18 cellular contexts compared by ENCODE assay signal in genomic region chr6:79149884-79150283, GRCh38.
DNase-seq lines count a peak whose midpoint lies in the region; ATAC-seq and TF ChIP-seq lines count a peak whose summit lies in the region.
"Had no signal": no experiment of that assay in that cellular context is flagged by ENCODE, and none has a peak within 500 bp of the region (broad histone marks: within the 10 kb centered on the region; RNA-seq: fewer than 3 reads in every experiment).

No MANE protein-coding gene starts in this region.

- no peak overlapping the region for H3K56ac ChIP-seq in H9 (ENCODE audit: insufficient read length, low read depth, low read length)

- H3K4me2 ChIP-seq in H9 (ENCODE audit: insufficient read depth, insufficient read length, low read length), result no peak overlapping the region
- H3K4me2 ChIP-seq: BLaER1 had no signal

- peak; percentile 34 for ATAC-seq in Right ventricle myocardium inferior
- ATAC-seq in gastrocnemius medialis, result peak; percentile 92 to 99
- ATAC-seq in GM19351 (IDR thresholded peaks at IDR 0.05; ENCODE audit: unreplicated experiment), result no peak
- ATAC-seq in GM18861 (IDR thresholded peaks at IDR 0.05; ENCODE audit: unreplicated experiment), result no peak

- no peak overlapping the region for H2BK5ac ChIP-seq in H9 (ENCODE audit: insufficient read length, low read length)

- no peak overlapping the region for H4K91ac ChIP-seq in H9 (ENCODE audit: insufficient read length, low read depth, low read length)

- no peaks in the 10 kb centered on the region for H3K36me3 ChIP-seq in iPS-20b (ENCODE audit: insufficient read depth, low read depth, low read length)
- H3K36me3 ChIP-seq in gastrocnemius medialis, result no peaks in the 10 kb centered on the region
- H3K36me3 ChIP-seq: BLaER1 had no signal

- H3K27ac Mint-ChIP-seq in H9, result no peak overlapping the region
- H3K27ac Mint-ChIP-seq: CD8-positive, alpha-beta memory T cell; HFFc6 had no signal

- no peak for TF ChIP-seq CTCF in H9 (conservative IDR thresholded peaks at IDR 0.05)
- TF ChIP-seq CTCF in gastrocnemius medialis (IDR thresholded peaks at IDR 0.05 in 4 of 5, conservative IDR thresholded peaks at IDR 0.05 in 1 of 5), result no peak

- H3K27ac ChIP-seq in H9 (ENCODE audit: insufficient read length, low read depth, low read length), result no peak overlapping the region
- H3K27ac ChIP-seq in iPS-20b (ENCODE audit: low read length), result peak overlapping the region; percentile 42
- peak overlapping the region; percentile 11 to 70 (median 57) for H3K27ac ChIP-seq in gastrocnemius medialis
- H3K27ac ChIP-seq: BLaER1, HL-60 had no signal

- H3K23me2 ChIP-seq in H9 (ENCODE audit: insufficient read length, low read depth, low read length, poor library complexity, severe bottlenecking), result no peaks in the 10 kb centered on the region

- H3T11ph ChIP-seq in H9 (ENCODE audit: low read length), result no peak overlapping the region

- H3K14ac ChIP-seq in H9 (ENCODE audit: insufficient read depth, low read length), result no peak overlapping the region

- H3K4me3 Mint-ChIP-seq in H9, result no peak overlapping the region
- H3K4me3 Mint-ChIP-seq: CD8-positive, alpha-beta memory T cell; HFFc6 had no signal

- H2BK15ac ChIP-seq in H9 (ENCODE audit: low read depth, low read length), result no peak overlapping the region

- 0 out of 7 replicates have a peak, but pooled peaks cover 0 to 6% (median 0%) of the 10 kb centered on the region in 3 experiments for H3K36me3 Mint-ChIP-seq in H9 (ENCODE audit: insufficient read depth in 1 of 3, low read depth in 3 of 3)
- H3K36me3 Mint-ChIP-seq: CD8-positive, alpha-beta memory T cell had no signal

- in situ Hi-C loops in gastrocnemius medialis (cut with MboI; ENCODE audit: low sequenced_read_pairs in 4 of 4), result no loop called here

- H2AK5ac ChIP-seq in H9 (ENCODE audit: insufficient read length, low read length), result no peak overlapping the region

- H3K4me1 ChIP-seq in H9 (ENCODE audit: insufficient read depth, low read length), result peaks cover 8% of the 10 kb centered on the region; the same call in 1 of the 2 replicates
- peaks cover 35% of the 10 kb centered on the region for H3K4me1 ChIP-seq in iPS-20b (ENCODE audit: insufficient read depth, low read length)
- H3K4me1 ChIP-seq in gastrocnemius medialis, result peaks cover 3 to 7% of the 10 kb centered on the region in 2 donors
- H3K4me1 ChIP-seq: BLaER1 had no signal

- H3K4ac ChIP-seq in H9 (ENCODE audit: low read depth, low read length), result no peak overlapping the region; the same call in 1 of the 2 replicates

- H3K9ac ChIP-seq in H9 (ENCODE audit: extremely low read depth, insufficient read length, low read length) (no peak overlapping the region), iPS-20b (ENCODE audit: low read depth, low read length) (no peak overlapping the region; the same call in 1 of the 2 replicates)
- H3K9ac ChIP-seq: BLaER1 had no signal

- peak overlapping the region; percentile 77 for H2AFZ ChIP-seq in H9 (ENCODE audit: low read length)

- H2BK20ac ChIP-seq in H9 (ENCODE audit: low read depth, low read length, poor library complexity, severe bottlenecking), result peak overlapping the region; percentile 83

- intact Hi-C loops in Right ventricle myocardium inferior (cut with DNase I) (no loop called here), cardiac septum (cut with DNase I) (no loop called here), gastrocnemius medialis (cut with DNase I; ENCODE audit: low total_unique reads) (loop anchor here (5.0 kb wide), 1 partner anchor 73 kb away; the partner anchor contains the start of gene PHIP)

- H3K79me1 ChIP-seq in H9 (ENCODE audit: insufficient read depth, low read depth, low read length, poor library complexity, severe bottlenecking), result no peaks in the 10 kb centered on the region

- no peak for DNase-seq in Right ventricle myocardium inferior (ENCODE audit: missing footprints)
- no peak for DNase-seq in cardiac septum (ENCODE audit: low spot score)
- DNase-seq in H9, result no peak
- peak; percentile 25 to 50 for DNase-seq in gastrocnemius medialis
- DNase-seq: 8988T; AML-193; Caco-2; CD8-positive, alpha-beta memory T cell; DMS53; GF-D8; GOT3; HCEC 1CT; HFFc6 had no signal

- no peak for TF ChIP-seq POLR2A in gastrocnemius medialis (IDR thresholded peaks at IDR 0.05)

- H4K20me1 ChIP-seq in H9 (ENCODE audit: control insufficient read depth, insufficient read depth, insufficient read length), result no peaks in the 10 kb centered on the region
- H4K20me1 ChIP-seq: BLaER1 had no signal

- peaks cover 11 to 12% of the 10 kb centered on the region in 2 experiments; a peak in 3 of 4 replicates for H3K4me1 Mint-ChIP-seq in H9

- H4K8ac ChIP-seq in H9 (replicated peaks; ENCODE audit: insufficient read length, low read depth, low read length), result no peak overlapping the region

- H2BK12ac ChIP-seq in H9 (ENCODE audit: insufficient read length, low read depth, low read length), result peak overlapping the region; percentile 15

- no CpG with 5 or more reads among the region's 2 CpGs for WGBS in H9 (ENCODE audit: extremely low coverage, insufficient read length, low lambda C conversion rate)

- no peaks in the 10 kb centered on the region for H3K79me2 ChIP-seq in H9 (ENCODE audit: insufficient read depth, low read length)

- H3K9me3 ChIP-seq in H9 (ENCODE audit: control insufficient read depth, low read depth, low read length), result no peaks in the 10 kb centered on the region
- no peaks in the 10 kb centered on the region for H3K9me3 ChIP-seq in iPS-20b (ENCODE audit: insufficient read depth, low read depth, low read length)
- no peaks in the 10 kb centered on the region for H3K9me3 ChIP-seq in gastrocnemius medialis
- H3K9me3 ChIP-seq: BLaER1, Caco-2 had no signal

- H3K18ac ChIP-seq in H9 (ENCODE audit: insufficient read length, low read depth, low read length), result no peak overlapping the region

- no peak overlapping the region for H3K23ac ChIP-seq in H9 (ENCODE audit: insufficient read length, low read depth, low read length)

- no peak overlapping the region for H4K5ac ChIP-seq in H9 (ENCODE audit: insufficient read length, low read depth, low read length)

- H3K4me3 ChIP-seq in iPS-20b (ENCODE audit: low read length) (no peak overlapping the region), gastrocnemius medialis (no peak overlapping the region)
- H3K4me3 ChIP-seq: BLaER1 had no signal

- no peaks in the 10 kb centered on the region for H3K27me3 ChIP-seq in H9 (ENCODE audit: insufficient read depth, low read length)
- H3K27me3 ChIP-seq in iPS-20b (ENCODE audit: insufficient read depth, low read length), result no peaks in the 10 kb centered on the region
- H3K27me3 ChIP-seq in gastrocnemius medialis, result no peaks in the 10 kb centered on the region
- H3K27me3 ChIP-seq: BLaER1 had no signal

- no peak overlapping the region for H2BK120ac ChIP-seq in H9 (ENCODE audit: low read depth, low read length, poor library complexity, severe bottlenecking)

- H3K27me3 Mint-ChIP-seq in H9 (ENCODE audit: low read depth), result no peaks in the 10 kb centered on the region

- H3K9me3 Mint-ChIP-seq in H9, result no peaks in the 10 kb centered on the region
- H3K9me3 Mint-ChIP-seq: CD8-positive, alpha-beta memory T cell; HFFc6 had no signal

Comparison
In these comparisons a context has a peak if more than half of its experiments do, and no peak if none do; other contexts are left out.
1. ATAC-seq: peak in Right ventricle myocardium inferior (single experiment) and gastrocnemius medialis (2 of 2); none in GM19351 (single experiment) and GM18861 (single experiment).
2. DNase-seq: peak in gastrocnemius medialis (2 of 2); none in Right ventricle myocardium inferior (single experiment), cardiac septum (single experiment) and H9 (single experiment).